Comparison of ENCODE assay signal across 1 cellular context in the genomic region with DNA sequence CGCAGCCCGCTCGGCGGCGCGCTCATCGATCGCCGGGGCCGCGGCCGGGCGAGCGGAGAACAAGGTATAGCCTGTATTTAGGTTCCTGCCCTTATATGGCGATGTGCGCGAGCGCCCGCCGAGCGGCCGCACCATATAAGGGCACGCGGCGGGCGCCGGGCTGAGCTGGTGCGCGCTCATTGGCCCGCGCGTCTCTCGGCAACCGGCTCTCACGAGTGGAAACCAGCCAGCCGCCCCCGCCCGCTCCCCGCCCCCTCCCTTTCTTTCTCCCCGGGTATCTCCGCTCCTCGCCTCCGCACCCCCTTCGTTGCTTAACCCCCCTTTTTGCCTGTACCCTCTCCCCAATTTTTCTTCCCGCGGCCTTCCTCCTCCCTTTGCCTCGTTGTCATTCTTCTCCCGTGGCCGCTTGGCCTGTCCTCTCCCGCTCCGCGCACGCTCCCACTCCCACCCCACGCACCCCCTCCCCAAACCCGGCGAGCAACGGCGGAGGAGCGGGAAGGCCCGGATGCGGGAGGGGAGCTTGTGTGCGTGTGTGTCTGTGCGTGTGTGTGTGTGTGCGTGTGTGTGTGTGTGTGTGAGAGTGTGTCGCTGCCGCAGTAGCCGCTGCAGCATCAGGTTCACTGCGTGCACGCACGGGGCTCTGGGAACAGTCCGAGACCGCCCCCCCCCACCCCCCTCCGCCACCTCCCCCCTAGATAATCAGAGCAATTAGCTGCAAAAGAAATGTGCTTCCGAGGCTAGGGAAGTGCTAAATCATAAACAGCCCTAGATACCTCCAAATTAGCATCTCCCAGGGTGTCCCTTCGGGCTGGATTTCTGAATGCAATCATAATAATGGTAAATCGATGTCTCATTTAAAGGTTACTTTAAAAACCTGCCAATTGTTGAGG.
TF ChIP-seq lines count a peak whose summit lies in the region.

No MANE protein-coding gene starts in this region.

TF ChIP-seq in K562, 482 proteins besides CTCF, POLR2A, EP300 and RAD21 (continued from another document and continues in another):
- TF ChIP-seq, protein P1, sequence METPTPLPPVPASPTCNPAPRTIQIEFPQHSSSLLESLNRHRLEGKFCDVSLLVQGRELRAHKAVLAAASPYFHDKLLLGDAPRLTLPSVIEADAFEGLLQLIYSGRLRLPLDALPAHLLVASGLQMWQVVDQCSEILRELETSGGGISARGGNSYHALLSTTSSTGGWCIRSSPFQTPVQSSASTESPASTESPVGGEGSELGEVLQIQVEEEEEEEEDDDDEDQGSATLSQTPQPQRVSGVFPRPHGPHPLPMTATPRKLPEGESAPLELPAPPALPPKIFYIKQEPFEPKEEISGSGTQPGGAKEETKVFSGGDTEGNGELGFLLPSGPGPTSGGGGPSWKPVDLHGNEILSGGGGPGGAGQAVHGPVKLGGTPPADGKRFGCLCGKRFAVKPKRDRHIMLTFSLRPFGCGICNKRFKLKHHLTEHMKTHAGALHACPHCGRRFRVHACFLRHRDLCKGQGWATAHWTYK (CRISPR knock-in tag; IDR thresholded peaks at IDR 0.05), result no peak; the same call in 1 of the 2 replicates
- peak; percentile 71 for TF ChIP-seq RBFOX2 (IDR thresholded peaks at IDR 0.05; ENCODE audit: low read depth, low read length)
- peak; percentile 96 for TF ChIP-seq ZNF644 (tag; IDR thresholded peaks at IDR 0.05; ENCODE audit: low read depth)
- peak; percentile 9 for TF ChIP-seq CHD4 (IDR thresholded peaks at IDR 0.05; ENCODE audit: insufficient read depth, insufficient replicate concordance, low read depth, low read length, poor library complexity, severe bottlenecking)
- TF ChIP-seq EGR1 (conservative IDR thresholded peaks at IDR 0.05), result peak; percentile 93
- TF ChIP-seq LEF1 (IDR thresholded peaks at IDR 0.05), result peak; percentile 51; the same call in 1 of the 2 replicates
- no peak for TF ChIP-seq BRF1 (IDR thresholded peaks at IDR 0.05; ENCODE audit: borderline replicate concordance, extremely low read depth, insufficient read length)
- TF ChIP-seq, protein P2, sequence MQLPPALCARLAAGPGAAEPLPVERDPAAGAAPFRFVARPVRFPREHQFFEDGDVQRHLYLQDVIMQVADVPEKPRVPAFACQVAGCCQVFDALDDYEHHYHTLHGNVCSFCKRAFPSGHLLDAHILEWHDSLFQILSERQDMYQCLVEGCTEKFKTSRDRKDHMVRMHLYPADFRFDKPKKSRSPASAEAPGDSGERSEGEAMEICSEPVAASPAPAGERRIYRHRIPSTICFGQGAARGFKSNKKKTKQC (CRISPR knock-in tag; IDR thresholded peaks at IDR 0.05), result no peak
- TF ChIP-seq PHTF2 (CRISPR knock-in tag; IDR thresholded peaks at IDR 0.05), result no peak
- TF ChIP-seq RREB1 (CRISPR knock-in tag; IDR thresholded peaks at IDR 0.05), result no peak
- no peak for TF ChIP-seq CAMTA2 (CRISPR knock-in tag; conservative IDR thresholded peaks at IDR 0.05)
- peak; percentile 56; the same call in 1 of the 2 replicates for TF ChIP-seq MAFK (IDR thresholded peaks at IDR 0.05; ENCODE audit: low read length)
- TF ChIP-seq RBM39 (optimal IDR thresholded peaks at IDR 0.05; ENCODE audit: low read depth, low read length), result no peak
- TF ChIP-seq TAF7 (tag; IDR thresholded peaks at IDR 0.05), result 0 out of 2 replicates have a peak, but pooled peaks have one; percentile 27
- TF ChIP-seq ZNF232 (CRISPR knock-in tag; IDR thresholded peaks at IDR 0.05), result no peak
- TF ChIP-seq HDGF (IDR thresholded peaks at IDR 0.05), result no peak
- TF ChIP-seq SP1 (CRISPR knock-in tag; IDR thresholded peaks at IDR 0.05), result no peak
- no peak for TF ChIP-seq PTRF (tag; IDR thresholded peaks at IDR 0.05)
- TF ChIP-seq NRF1 (conservative IDR thresholded peaks at IDR 0.05 in 1 of 2, IDR thresholded peaks at IDR 0.05 in 1 of 2), result peak; percentile 65 to 66
- TF ChIP-seq ZKSCAN3 (CRISPR knock-in tag; IDR thresholded peaks at IDR 0.05), result no peak
- no peak for TF ChIP-seq HSF4 (CRISPR knock-in tag; IDR thresholded peaks at IDR 0.05; ENCODE audit: borderline replicate concordance)
- TF ChIP-seq DACH1 (IDR thresholded peaks at IDR 0.05; ENCODE audit: partially characterized antibody), result no peak
- TF ChIP-seq, protein P3, sequence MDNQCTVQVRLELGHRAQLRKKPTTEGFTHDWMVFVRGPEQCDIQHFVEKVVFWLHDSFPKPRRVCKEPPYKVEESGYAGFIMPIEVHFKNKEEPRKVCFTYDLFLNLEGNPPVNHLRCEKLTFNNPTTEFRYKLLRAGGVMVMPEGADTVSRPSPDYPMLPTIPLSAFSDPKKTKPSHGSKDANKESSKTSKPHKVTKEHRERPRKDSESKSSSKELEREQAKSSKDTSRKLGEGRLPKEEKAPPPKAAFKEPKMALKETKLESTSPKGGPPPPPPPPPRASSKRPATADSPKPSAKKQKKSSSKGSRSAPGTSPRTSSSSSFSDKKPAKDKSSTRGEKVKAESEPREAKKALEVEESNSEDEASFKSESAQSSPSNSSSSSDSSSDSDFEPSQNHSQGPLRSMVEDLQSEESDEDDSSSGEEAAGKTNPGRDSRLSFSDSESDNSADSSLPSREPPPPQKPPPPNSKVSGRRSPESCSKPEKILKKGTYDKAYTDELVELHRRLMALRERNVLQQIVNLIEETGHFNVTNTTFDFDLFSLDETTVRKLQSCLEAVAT (IDR thresholded peaks at IDR 0.05), result peak; percentile 85 to 88; a peak in 3 of 4 replicates
- no peak for TF ChIP-seq HDAC6 (IDR thresholded peaks at IDR 0.05; ENCODE audit: low read depth, low read length)
- 0 out of 4 replicates have a peak, but pooled peaks of 1 of the 2 experiments have one; percentile 21 for TF ChIP-seq SIN3A (IDR thresholded peaks at IDR 0.05; ENCODE audit: borderline replicate concordance in 2 of 2, control insufficient read depth in 1 of 2, low read depth in 2 of 2, low read length in 2 of 2)
- TF ChIP-seq SRF (CRISPR knock-in tag; IDR thresholded peaks at IDR 0.05), result peak; percentile 99 to 100
- TF ChIP-seq, protein P4, sequence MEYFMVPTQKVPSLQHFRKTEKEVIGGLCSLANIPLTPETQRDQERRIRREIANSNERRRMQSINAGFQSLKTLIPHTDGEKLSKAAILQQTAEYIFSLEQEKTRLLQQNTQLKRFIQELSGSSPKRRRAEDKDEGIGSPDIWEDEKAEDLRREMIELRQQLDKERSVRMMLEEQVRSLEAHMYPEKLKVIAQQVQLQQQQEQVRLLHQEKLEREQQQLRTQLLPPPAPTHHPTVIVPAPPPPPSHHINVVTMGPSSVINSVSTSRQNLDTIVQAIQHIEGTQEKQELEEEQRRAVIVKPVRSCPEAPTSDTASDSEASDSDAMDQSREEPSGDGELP (CRISPR knock-in tag; IDR thresholded peaks at IDR 0.05; ENCODE audit: borderline replicate concordance), result no peak; the same call in 1 of the 2 replicates
- TF ChIP-seq ZNF212 (CRISPR knock-in tag; IDR thresholded peaks at IDR 0.05), result no peak
- TF ChIP-seq, protein P5, sequence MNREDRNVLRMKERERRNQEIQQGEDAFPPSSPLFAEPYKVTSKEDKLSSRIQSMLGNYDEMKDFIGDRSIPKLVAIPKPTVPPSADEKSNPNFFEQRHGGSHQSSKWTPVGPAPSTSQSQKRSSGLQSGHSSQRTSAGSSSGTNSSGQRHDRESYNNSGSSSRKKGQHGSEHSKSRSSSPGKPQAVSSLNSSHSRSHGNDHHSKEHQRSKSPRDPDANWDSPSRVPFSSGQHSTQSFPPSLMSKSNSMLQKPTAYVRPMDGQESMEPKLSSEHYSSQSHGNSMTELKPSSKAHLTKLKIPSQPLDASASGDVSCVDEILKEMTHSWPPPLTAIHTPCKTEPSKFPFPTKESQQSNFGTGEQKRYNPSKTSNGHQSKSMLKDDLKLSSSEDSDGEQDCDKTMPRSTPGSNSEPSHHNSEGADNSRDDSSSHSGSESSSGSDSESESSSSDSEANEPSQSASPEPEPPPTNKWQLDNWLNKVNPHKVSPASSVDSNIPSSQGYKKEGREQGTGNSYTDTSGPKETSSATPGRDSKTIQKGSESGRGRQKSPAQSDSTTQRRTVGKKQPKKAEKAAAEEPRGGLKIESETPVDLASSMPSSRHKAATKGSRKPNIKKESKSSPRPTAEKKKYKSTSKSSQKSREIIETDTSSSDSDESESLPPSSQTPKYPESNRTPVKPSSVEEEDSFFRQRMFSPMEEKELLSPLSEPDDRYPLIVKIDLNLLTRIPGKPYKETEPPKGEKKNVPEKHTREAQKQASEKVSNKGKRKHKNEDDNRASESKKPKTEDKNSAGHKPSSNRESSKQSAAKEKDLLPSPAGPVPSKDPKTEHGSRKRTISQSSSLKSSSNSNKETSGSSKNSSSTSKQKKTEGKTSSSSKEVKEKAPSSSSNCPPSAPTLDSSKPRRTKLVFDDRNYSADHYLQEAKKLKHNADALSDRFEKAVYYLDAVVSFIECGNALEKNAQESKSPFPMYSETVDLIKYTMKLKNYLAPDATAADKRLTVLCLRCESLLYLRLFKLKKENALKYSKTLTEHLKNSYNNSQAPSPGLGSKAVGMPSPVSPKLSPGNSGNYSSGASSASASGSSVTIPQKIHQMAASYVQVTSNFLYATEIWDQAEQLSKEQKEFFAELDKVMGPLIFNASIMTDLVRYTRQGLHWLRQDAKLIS (CRISPR knock-in tag; IDR thresholded peaks at IDR 0.05), result no peak
- TF ChIP-seq COPS2 (conservative IDR thresholded peaks at IDR 0.05), result no peak
- TF ChIP-seq ZNF589 (CRISPR knock-in tag; IDR thresholded peaks at IDR 0.05; ENCODE audit: low read depth), result peak; percentile 92
- no peak for TF ChIP-seq THRA (IDR thresholded peaks at IDR 0.05)
- TF ChIP-seq, protein P6, sequence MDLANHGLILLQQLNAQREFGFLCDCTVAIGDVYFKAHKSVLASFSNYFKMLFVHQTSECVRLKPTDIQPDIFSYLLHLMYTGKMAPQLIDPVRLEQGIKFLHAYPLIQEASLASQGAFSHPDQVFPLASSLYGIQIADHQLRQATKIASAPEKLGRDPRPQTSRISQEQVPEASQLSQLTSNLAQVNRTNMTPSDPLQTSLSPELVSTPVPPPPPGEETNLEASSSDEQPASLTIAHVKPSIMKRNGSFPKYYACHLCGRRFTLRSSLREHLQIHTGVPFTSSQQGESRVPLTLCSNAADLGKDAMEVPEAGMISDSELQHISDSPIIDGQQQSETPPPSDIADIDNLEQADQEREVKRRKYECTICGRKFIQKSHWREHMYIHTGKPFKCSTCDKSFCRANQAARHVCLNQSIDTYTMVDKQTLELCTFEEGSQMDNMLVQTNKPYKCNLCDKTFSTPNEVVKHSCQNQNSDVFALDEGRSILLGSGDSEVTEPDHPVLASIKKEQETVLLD (IDR thresholded peaks at IDR 0.05), result peak; percentile 68; the same call in 1 of the 2 replicates
- TF ChIP-seq RHOXF2B (CRISPR knock-in tag; conservative IDR thresholded peaks at IDR 0.05), result no peak
- TF ChIP-seq ZNF134 (CRISPR knock-in tag; conservative IDR thresholded peaks at IDR 0.05), result no peak
- TF ChIP-seq ZBTB7A (IDR thresholded peaks at IDR 0.05; ENCODE audit: borderline replicate concordance, control insufficient read depth, low read depth, low read length), result peak; percentile 34
- TF ChIP-seq, protein P7, sequence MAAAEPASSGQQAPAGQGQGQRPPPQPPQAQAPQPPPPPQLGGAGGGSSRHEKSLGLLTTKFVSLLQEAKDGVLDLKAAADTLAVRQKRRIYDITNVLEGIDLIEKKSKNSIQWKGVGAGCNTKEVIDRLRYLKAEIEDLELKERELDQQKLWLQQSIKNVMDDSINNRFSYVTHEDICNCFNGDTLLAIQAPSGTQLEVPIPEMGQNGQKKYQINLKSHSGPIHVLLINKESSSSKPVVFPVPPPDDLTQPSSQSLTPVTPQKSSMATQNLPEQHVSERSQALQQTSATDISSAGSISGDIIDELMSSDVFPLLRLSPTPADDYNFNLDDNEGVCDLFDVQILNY (CRISPR knock-in tag; IDR thresholded peaks at IDR 0.05), result no peak
- TF ChIP-seq TCFL5 (CRISPR knock-in tag; conservative IDR thresholded peaks at IDR 0.05), result no peak
- TF ChIP-seq ZNF174 (CRISPR knock-in tag; IDR thresholded peaks at IDR 0.05), result no peak
